Comparison of ENCODE assay signal across 1 cellular context in genomic region chr3:78497692-78498091, GRCh38.
TF ChIP-seq lines count a peak whose summit lies in the region.

No MANE protein-coding gene starts in this region.

TF ChIP-seq in GM23338, 12 proteins besides CTCF, POLR2A, EP300 and RAD21 (continued from another document):
- no peak for TF ChIP-seq ZNF462 (CRISPR knock-in tag; IDR thresholded peaks at IDR 0.05)
- TF ChIP-seq EZH2phosphoT487 (IDR thresholded peaks at IDR 0.05; ENCODE audit: unreplicated experiment) = no peak
